1 cellular context compared by ENCODE assay signal in the genomic region with DNA sequence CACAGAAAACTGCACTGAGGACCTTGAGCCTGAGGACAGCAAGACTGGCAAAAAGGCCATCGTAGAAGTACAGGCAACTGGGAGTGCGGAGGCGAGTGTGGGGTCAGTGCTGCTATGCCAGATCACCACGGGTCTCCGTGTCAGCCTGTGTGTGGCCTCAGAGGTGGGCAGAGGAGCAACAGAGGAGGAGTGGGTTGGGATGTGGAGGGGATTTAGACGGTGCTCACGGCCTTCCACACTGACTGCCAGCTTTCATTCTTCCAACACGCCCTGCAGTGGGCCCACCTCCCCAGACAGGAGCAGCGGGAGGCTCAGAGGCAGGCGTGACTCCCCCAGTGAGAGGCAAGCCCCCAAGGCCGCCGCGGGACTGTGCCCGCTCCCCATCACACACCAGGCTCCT.
TF ChIP-seq lines count a peak whose summit lies in the region.

No MANE protein-coding gene starts in this region.

TF ChIP-seq in neural cell, 6 proteins besides CTCF, POLR2A, EP300 and RAD21:
- TF ChIP-seq, protein P1, sequence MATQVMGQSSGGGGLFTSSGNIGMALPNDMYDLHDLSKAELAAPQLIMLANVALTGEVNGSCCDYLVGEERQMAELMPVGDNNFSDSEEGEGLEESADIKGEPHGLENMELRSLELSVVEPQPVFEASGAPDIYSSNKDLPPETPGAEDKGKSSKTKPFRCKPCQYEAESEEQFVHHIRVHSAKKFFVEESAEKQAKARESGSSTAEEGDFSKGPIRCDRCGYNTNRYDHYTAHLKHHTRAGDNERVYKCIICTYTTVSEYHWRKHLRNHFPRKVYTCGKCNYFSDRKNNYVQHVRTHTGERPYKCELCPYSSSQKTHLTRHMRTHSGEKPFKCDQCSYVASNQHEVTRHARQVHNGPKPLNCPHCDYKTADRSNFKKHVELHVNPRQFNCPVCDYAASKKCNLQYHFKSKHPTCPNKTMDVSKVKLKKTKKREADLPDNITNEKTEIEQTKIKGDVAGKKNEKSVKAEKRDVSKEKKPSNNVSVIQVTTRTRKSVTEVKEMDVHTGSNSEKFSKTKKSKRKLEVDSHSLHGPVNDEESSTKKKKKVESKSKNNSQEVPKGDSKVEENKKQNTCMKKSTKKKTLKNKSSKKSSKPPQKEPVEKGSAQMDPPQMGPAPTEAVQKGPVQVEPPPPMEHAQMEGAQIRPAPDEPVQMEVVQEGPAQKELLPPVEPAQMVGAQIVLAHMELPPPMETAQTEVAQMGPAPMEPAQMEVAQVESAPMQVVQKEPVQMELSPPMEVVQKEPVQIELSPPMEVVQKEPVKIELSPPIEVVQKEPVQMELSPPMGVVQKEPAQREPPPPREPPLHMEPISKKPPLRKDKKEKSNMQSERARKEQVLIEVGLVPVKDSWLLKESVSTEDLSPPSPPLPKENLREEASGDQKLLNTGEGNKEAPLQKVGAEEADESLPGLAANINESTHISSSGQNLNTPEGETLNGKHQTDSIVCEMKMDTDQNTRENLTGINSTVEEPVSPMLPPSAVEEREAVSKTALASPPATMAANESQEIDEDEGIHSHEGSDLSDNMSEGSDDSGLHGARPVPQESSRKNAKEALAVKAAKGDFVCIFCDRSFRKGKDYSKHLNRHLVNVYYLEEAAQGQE (IDR thresholded peaks at IDR 0.05; ENCODE audit: borderline replicate concordance), result no peak
- no peak for TF ChIP-seq MXI1 (conservative IDR thresholded peaks at IDR 0.05; ENCODE audit: poor library complexity, severe bottlenecking)
- TF ChIP-seq TAF1 (IDR thresholded peaks at IDR 0.05; ENCODE audit: low read depth), result no peak
- no peak for TF ChIP-seq EZH2 (IDR thresholded peaks at IDR 0.05; ENCODE audit: borderline replicate concordance, insufficient read depth, low read length, poor library complexity, severe bottlenecking)
- TF ChIP-seq POLR2AphosphoS5 (IDR thresholded peaks at IDR 0.05), result no peak
- no peak for TF ChIP-seq SMC3 (conservative IDR thresholded peaks at IDR 0.05; ENCODE audit: poor library complexity)
TF ChIP-seq in neural cell: peak in this region for 0.
